1 cellular context compared by ENCODE assay signal in genomic region chr3:57733790-57734189, GRCh38.
TF ChIP-seq lines count a peak whose summit lies in the region.

No MANE protein-coding gene starts in this region.

TF ChIP-seq in GM23338, 12 proteins besides CTCF, POLR2A, EP300 and RAD21 (continued from another document):
- TF ChIP-seq, protein P1, sequence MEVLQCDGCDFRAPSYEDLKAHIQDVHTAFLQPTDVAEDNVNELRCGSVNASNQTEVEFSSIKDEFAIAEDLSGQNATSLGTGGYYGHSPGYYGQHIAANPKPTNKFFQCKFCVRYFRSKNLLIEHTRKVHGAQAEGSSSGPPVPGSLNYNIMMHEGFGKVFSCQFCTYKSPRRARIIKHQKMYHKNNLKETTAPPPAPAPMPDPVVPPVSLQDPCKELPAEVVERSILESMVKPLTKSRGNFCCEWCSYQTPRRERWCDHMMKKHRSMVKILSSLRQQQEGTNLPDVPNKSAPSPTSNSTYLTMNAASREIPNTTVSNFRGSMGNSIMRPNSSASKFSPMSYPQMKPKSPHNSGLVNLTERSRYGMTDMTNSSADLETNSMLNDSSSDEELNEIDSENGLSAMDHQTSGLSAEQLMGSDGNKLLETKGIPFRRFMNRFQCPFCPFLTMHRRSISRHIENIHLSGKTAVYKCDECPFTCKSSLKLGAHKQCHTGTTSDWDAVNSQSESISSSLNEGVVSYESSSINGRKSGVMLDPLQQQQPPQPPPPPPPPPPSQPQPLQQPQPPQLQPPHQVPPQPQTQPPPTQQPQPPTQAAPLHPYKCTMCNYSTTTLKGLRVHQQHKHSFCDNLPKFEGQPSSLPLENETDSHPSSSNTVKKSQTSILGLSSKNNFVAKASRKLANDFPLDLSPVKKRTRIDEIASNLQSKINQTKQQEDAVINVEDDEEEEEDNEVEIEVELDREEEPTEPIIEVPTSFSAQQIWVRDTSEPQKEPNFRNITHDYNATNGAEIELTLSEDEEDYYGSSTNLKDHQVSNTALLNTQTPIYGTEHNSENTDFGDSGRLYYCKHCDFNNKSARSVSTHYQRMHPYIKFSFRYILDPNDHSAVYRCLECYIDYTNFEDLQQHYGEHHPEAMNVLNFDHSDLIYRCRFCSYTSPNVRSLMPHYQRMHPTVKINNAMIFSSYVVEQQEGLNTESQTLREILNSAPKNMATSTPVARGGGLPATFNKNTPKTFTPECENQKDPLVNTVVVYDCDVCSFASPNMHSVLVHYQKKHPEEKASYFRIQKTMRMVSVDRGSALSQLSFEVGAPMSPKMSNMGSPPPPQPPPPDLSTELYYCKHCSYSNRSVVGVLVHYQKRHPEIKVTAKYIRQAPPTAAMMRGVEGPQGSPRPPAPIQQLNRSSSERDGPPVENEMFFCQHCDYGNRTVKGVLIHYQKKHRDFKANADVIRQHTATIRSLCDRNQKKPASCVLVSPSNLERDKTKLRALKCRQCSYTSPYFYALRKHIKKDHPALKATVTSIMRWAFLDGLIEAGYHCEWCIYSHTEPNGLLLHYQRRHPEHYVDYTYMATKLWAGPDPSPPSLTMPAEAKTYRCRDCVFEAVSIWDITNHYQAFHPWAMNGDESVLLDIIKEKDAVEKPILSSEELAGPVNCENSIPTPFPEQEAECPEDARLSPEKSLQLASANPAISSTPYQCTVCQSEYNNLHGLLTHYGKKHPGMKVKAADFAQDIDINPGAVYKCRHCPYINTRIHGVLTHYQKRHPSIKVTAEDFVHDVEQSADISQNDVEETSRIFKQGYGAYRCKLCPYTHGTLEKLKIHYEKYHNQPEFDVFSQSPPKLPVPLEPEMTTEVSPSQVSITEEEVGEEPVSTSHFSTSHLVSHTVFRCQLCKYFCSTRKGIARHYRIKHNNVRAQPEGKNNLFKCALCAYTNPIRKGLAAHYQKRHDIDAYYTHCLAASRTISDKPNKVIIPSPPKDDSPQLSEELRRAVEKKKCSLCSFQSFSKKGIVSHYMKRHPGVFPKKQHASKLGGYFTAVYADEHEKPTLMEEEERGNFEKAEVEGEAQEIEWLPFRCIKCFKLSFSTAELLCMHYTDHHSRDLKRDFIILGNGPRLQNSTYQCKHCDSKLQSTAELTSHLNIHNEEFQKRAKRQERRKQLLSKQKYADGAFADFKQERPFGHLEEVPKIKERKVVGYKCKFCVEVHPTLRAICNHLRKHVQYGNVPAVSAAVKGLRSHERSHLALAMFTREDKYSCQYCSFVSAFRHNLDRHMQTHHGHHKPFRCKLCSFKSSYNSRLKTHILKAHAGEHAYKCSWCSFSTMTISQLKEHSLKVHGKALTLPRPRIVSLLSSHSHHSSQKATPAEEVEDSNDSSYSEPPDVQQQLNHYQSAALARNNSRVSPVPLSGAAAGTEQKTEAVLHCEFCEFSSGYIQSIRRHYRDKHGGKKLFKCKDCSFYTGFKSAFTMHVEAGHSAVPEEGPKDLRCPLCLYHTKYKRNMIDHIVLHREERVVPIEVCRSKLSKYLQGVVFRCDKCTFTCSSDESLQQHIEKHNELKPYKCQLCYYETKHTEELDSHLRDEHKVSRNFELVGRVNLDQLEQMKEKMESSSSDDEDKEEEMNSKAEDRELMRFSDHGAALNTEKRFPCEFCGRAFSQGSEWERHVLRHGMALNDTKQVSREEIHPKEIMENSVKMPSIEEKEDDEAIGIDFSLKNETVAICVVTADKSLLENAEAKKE (CRISPR knock-in tag; IDR thresholded peaks at IDR 0.05): no peak
- no peak for TF ChIP-seq NANOG (IDR thresholded peaks at IDR 0.05; ENCODE audit: borderline replicate concordance)
- TF ChIP-seq CREB1 (CRISPR knock-in tag; IDR thresholded peaks at IDR 0.05; ENCODE audit: low read depth): no peak
- TF ChIP-seq ETS1 (IDR thresholded peaks at IDR 0.05): no peak
- TF ChIP-seq JUNB (IDR thresholded peaks at IDR 0.05; ENCODE audit: unreplicated experiment): no peak
- TF ChIP-seq, protein P2, sequence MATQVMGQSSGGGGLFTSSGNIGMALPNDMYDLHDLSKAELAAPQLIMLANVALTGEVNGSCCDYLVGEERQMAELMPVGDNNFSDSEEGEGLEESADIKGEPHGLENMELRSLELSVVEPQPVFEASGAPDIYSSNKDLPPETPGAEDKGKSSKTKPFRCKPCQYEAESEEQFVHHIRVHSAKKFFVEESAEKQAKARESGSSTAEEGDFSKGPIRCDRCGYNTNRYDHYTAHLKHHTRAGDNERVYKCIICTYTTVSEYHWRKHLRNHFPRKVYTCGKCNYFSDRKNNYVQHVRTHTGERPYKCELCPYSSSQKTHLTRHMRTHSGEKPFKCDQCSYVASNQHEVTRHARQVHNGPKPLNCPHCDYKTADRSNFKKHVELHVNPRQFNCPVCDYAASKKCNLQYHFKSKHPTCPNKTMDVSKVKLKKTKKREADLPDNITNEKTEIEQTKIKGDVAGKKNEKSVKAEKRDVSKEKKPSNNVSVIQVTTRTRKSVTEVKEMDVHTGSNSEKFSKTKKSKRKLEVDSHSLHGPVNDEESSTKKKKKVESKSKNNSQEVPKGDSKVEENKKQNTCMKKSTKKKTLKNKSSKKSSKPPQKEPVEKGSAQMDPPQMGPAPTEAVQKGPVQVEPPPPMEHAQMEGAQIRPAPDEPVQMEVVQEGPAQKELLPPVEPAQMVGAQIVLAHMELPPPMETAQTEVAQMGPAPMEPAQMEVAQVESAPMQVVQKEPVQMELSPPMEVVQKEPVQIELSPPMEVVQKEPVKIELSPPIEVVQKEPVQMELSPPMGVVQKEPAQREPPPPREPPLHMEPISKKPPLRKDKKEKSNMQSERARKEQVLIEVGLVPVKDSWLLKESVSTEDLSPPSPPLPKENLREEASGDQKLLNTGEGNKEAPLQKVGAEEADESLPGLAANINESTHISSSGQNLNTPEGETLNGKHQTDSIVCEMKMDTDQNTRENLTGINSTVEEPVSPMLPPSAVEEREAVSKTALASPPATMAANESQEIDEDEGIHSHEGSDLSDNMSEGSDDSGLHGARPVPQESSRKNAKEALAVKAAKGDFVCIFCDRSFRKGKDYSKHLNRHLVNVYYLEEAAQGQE (IDR thresholded peaks at IDR 0.05; ENCODE audit: unreplicated experiment): no peak
- no peak for TF ChIP-seq EZH2phosphoT487 (IDR thresholded peaks at IDR 0.05; ENCODE audit: unreplicated experiment)
- no peak for TF ChIP-seq ZNF114 (CRISPR knock-in tag; IDR thresholded peaks at IDR 0.05)
- no peak for TF ChIP-seq EZH2 (IDR thresholded peaks at IDR 0.05; ENCODE audit: low read depth, unreplicated experiment)
TF ChIP-seq in GM23338: peak in this region for 0.
